Comparison of ENCODE assay signal across 20 cellular contexts in the genomic region with DNA sequence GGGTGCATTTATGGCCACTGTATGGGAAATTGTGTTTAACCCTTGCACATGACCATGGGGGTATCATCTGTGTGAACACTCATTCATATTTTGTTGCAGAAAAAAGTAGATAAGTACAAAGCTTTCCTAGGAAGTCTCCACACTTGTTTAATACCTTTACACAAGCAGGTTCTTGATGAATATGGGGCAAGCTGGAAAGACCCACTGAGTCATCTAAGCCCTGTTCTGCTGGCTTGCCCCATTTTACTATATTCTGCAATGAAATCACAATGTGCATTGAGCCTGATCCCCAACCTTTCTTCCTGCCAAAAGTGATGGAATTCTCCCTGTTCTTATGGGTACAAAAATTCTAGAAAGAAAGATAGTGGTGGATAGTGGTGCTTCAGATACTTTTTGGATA.
A peak's percentile ranks its signal among the peaks of the same experiment; 100 is the strongest.
DNase-seq lines count a peak whose midpoint lies in the region; ATAC-seq, FAIRE-seq and TF ChIP-seq lines count a peak whose summit lies in the region.
"Had no signal": no experiment of that assay in that cellular context is flagged by ENCODE, and none has a peak within 500 bp of the region (broad histone marks: within the 10 kb centered on the region; RNA-seq: fewer than 3 reads in every experiment).

No MANE protein-coding gene starts in this region.

- peaks cover 18% of the 10 kb centered on the region for H3K4me1 Mint-ChIP-seq in activated T-cell treated with anti-CD3 and anti-CD28 coated beads, Interleukin-2, amount 50 U/mL, for 24 hours (ENCODE audit: low read depth)
- H3K4me1 Mint-ChIP-seq in stimulated activated naive CD8-positive, alpha-beta T cell treated with anti-CD3 and anti-CD28 coated beads, Interleukin-15, Interleukin-2, amounts not matched to agents 100 ng/mL and 50 ng/mL, for 24 hours (ENCODE audit: low read depth) = peaks cover 17% of the 10 kb centered on the region
- H3K4me1 Mint-ChIP-seq: CD4-positive, CD25-positive, alpha-beta regulatory T cell; CD8-positive, alpha-beta memory T cell; H9 had no signal

- H3K27ac ChIP-seq in K562 (ENCODE audit: extremely low read depth, low read depth, low read length) (no peak overlapping the region), trophoblast cell (ENCODE audit: low read depth, low read length) (no peak overlapping the region)

- no peaks in the 10 kb centered on the region for H3K36me3 Mint-ChIP-seq in activated T-cell treated with anti-CD3 and anti-CD28 coated beads, Interleukin-2, amount 50 U/mL, for 24 hours (ENCODE audit: low read depth)
- no peaks in the 10 kb centered on the region for H3K36me3 Mint-ChIP-seq in stimulated activated naive CD8-positive, alpha-beta T cell treated with anti-CD3 and anti-CD28 coated beads, Interleukin-15, Interleukin-2, amounts not matched to agents 100 ng/mL and 50 ng/mL, for 24 hours (ENCODE audit: low read depth)
- H3K36me3 Mint-ChIP-seq: CD4-positive, CD25-positive, alpha-beta regulatory T cell had no signal

- CTCF ChIA-PET in K562 (lab: Yijun Ruan, JAX; ENCODE audit: low intra/inter-chr PET ratio) = no interaction called here

- H3K4me3 Mint-ChIP-seq in activated T-cell treated with anti-CD3 and anti-CD28 coated beads, Interleukin-2, amount 50 U/mL, for 24 hours = no peak overlapping the region
- no peak overlapping the region for H3K4me3 Mint-ChIP-seq in stimulated activated naive CD8-positive, alpha-beta T cell treated with anti-CD3 and anti-CD28 coated beads, Interleukin-15, Interleukin-2, amounts not matched to agents 100 ng/mL and 50 ng/mL, for 24 hours
- H3K4me3 Mint-ChIP-seq: CD4-positive, CD25-positive, alpha-beta regulatory T cell; CD8-positive, alpha-beta memory T cell; H9 had no signal

- TF ChIP-seq POLR2A in K562 (conservative IDR thresholded peaks at IDR 0.05) = no peak

- H2BK12ac ChIP-seq in trophoblast cell (ENCODE audit: low read length) = no peak overlapping the region

- TF ChIP-seq RAD21 in K562 (CRISPR knock-in tag; conservative IDR thresholded peaks at IDR 0.05 in 1 of 2, IDR thresholded peaks at IDR 0.05 in 1 of 2) = no peak

- H3K4ac ChIP-seq in trophoblast cell (ENCODE audit: low read depth, low read length) = no peak overlapping the region

- intact Hi-C loops in K562 (cut with micrococcal nuclease) = loop anchor here (10.0 kb wide), 1 partner anchor 454 kb away; no protein-coding TSS in a partner anchor

- no peak for ATAC-seq in stimulated activated naive CD8-positive, alpha-beta T cell treated with anti-CD3 and anti-CD28 coated beads, Interleukin-15, Interleukin-2, amounts not matched to agents 100 U/mL and 50 U/mL, for 24 hours
- no peak for ATAC-seq in K562

- no peaks in the 10 kb centered on the region for H4K20me1 ChIP-seq in K562 (replicated peaks; ENCODE audit: control insufficient read depth, insufficient read depth, low read length)

- H3K9me3 ChIP-seq in K562 (replicated peaks; ENCODE audit: control insufficient read depth, insufficient read depth, low read depth, low read length) (peaks cover under 1% of the 10 kb centered on the region; the same call in 1 of the 2 replicates), trophoblast cell (ENCODE audit: insufficient read depth, low read depth, low read length) (no peaks in the 10 kb centered on the region)
- H3K9me3 ChIP-seq: BE2C had no signal

- H3K27me3 ChIP-seq in K562 (ENCODE audit: control insufficient read depth in 2 of 2, insufficient read depth in 2 of 2, low read length in 2 of 2) (no peaks in the 10 kb centered on the region), trophoblast cell (ENCODE audit: insufficient read depth, low read length) (no peaks in the 10 kb centered on the region)
- H3K27me3 ChIP-seq: BE2C had no signal

- H3K23ac ChIP-seq in trophoblast cell (ENCODE audit: low read length) = no peak overlapping the region

- H3K36me3 ChIP-seq in K562 (ENCODE audit: control insufficient read depth, insufficient read depth, low read length) = no peaks in the 10 kb centered on the region
- H3K36me3 ChIP-seq in trophoblast cell (ENCODE audit: control insufficient read depth in 1 of 2, insufficient read depth in 2 of 2, low read length in 2 of 2) = peaks cover 0 to 2% of the 10 kb centered on the region in 2 experiments
- H3K36me3 ChIP-seq: BE2C had no signal

- DNase-seq in activated T-cell treated with anti-CD3 and anti-CD28 coated beads, Interleukin-2, amount 50 U/mL, for 24 hours = no peak
- no peak for DNase-seq in activated T-cell treated with anti-CD3 and anti-CD28 coated beads, Interleukin-2, amount 50 U/mL, for 1 hour
- no peak for DNase-seq in stimulated activated naive CD8-positive, alpha-beta T cell treated with anti-CD3 and anti-CD28 coated beads, Interleukin-15, Interleukin-2, amounts not matched to agents 100 U/mL and 50 U/mL, for 24 hours
- DNase-seq in K562 (ENCODE audit: extremely low read depth in 1 of 4, low spot score in 3 of 4) (no peak), retina (no peak), trophoblast cell (no peak)
- DNase-seq: BE2C; C1 segment of cervical spinal cord; CD4-positive, CD25-positive, alpha-beta regulatory T cell; CD8-positive, alpha-beta memory T cell; COR-L47; DMS 273 treated with DMSO at 0.1 percent for 48 hours; DMS53; DND-41; EL; H9 had no signal

- no peak overlapping the region for H2AK5ac ChIP-seq in trophoblast cell (ENCODE audit: low read length)

- H3K4me3 ChIP-seq in K562 (no peak overlapping the region), trophoblast cell (ENCODE audit: low read depth, low read length) (no peak overlapping the region)

- H3K4me2 ChIP-seq in K562 (ENCODE audit: insufficient read depth, low read length) (no peak overlapping the region), trophoblast cell (ENCODE audit: low read length) (no peak overlapping the region)

- H3K9me3 Mint-ChIP-seq in activated T-cell treated with anti-CD3 and anti-CD28 coated beads, Interleukin-2, amount 50 U/mL, for 24 hours = no peaks in the 10 kb centered on the region
- H3K9me3 Mint-ChIP-seq in stimulated activated naive CD8-positive, alpha-beta T cell treated with anti-CD3 and anti-CD28 coated beads, Interleukin-15, Interleukin-2, amounts not matched to agents 100 ng/mL and 50 ng/mL, for 24 hours = no peaks in the 10 kb centered on the region

- H3K27ac Mint-ChIP-seq in activated T-cell treated with anti-CD3 and anti-CD28 coated beads, Interleukin-2, amount 50 U/mL, for 24 hours = peak overlapping the region; percentile 82
- peak overlapping the region; percentile 26 for H3K27ac Mint-ChIP-seq in stimulated activated naive CD8-positive, alpha-beta T cell treated with anti-CD3 and anti-CD28 coated beads, Interleukin-15, Interleukin-2, amounts not matched to agents 100 ng/mL and 50 ng/mL, for 24 hours
- H3K27ac Mint-ChIP-seq: CD4-positive, CD25-positive, alpha-beta regulatory T cell; CD8-positive, alpha-beta memory T cell; H9 had no signal

- no peak overlapping the region for H4K12ac ChIP-seq in trophoblast cell (ENCODE audit: low read depth, low read length)

- in situ Hi-C loops in K562 (cut with MboI) = loop anchor here (10.0 kb wide), 1 partner anchor 94 kb away; no protein-coding TSS in a partner anchor

- H3K18ac ChIP-seq in trophoblast cell (ENCODE audit: low read length) = no peak overlapping the region

- POLR2A ChIA-PET in K562 (lab: Yijun Ruan, JAX) = no interaction called here

- H3K14ac ChIP-seq in trophoblast cell (ENCODE audit: low read length) = no peak overlapping the region

- peaks cover 23% of the 10 kb centered on the region for H3K27me3 Mint-ChIP-seq in activated T-cell treated with anti-CD3 and anti-CD28 coated beads, Interleukin-2, amount 50 U/mL, for 24 hours
- H3K27me3 Mint-ChIP-seq in stimulated activated naive CD8-positive, alpha-beta T cell treated with anti-CD3 and anti-CD28 coated beads, Interleukin-15, Interleukin-2, amounts not matched to agents 100 ng/mL and 50 ng/mL, for 24 hours = peaks cover 19% of the 10 kb centered on the region

- no peak for TF ChIP-seq CTCF in K562 (IDR thresholded peaks at IDR 0.05 in 2 of 3, conservative IDR thresholded peaks at IDR 0.05 in 1 of 3; ENCODE audit: insufficient read depth in 2 of 3, low read depth in 1 of 3, low read length in 3 of 3)

- H2BK120ac ChIP-seq in trophoblast cell (ENCODE audit: insufficient read depth, low read length, poor library complexity) = no peak overlapping the region

- H4K8ac ChIP-seq in trophoblast cell (ENCODE audit: low read depth, low read length) = no peak overlapping the region

- no peak overlapping the region for H2AFZ ChIP-seq in K562 (ENCODE audit: low read depth, low read length)
- H2AFZ ChIP-seq in trophoblast cell (ENCODE audit: insufficient read depth, low read length, poor library complexity) = no peak overlapping the region

- H3K79me2 ChIP-seq in K562 (ENCODE audit: control insufficient read depth, insufficient read depth, low read length) = no peaks in the 10 kb centered on the region
- no peaks in the 10 kb centered on the region for H3K79me2 ChIP-seq in trophoblast cell (ENCODE audit: control insufficient read depth, insufficient read depth, low read length, poor library complexity)

- H2BK5ac ChIP-seq in trophoblast cell (ENCODE audit: low read depth, low read length, poor library complexity) = no peak overlapping the region

- H3K4me1 ChIP-seq in K562 (replicated peaks in 1 of 2; ENCODE audit: control insufficient read depth in 2 of 2, insufficient read depth in 2 of 2, low read length in 2 of 2) (peaks cover 5 to 38% of the 10 kb centered on the region in 2 experiments), trophoblast cell (ENCODE audit: control insufficient read depth in 1 of 2, insufficient read depth in 2 of 2, low read length in 2 of 2) (peaks cover under 1% of the 10 kb centered on the region in 2 experiments)

- BruUV-seq in K562 (replicated peaks; lab: Mats Ljungman, UMichigan) = no TSS peak

- peaks cover 1% of the 10 kb centered on the region for H3K79me1 ChIP-seq in trophoblast cell (ENCODE audit: low read length)

- H3K9ac ChIP-seq in K562 (ENCODE audit: insufficient read depth in 1 of 2, low read depth in 2 of 2, low read length in 2 of 2) (no peak overlapping the region), trophoblast cell (ENCODE audit: low read length) (no peak overlapping the region)

- peaks cover 3% of the 10 kb centered on the region for H3K9me1 ChIP-seq in K562 (ENCODE audit: control insufficient read depth, insufficient read depth, low read length)

- FAIRE-seq in K562 (lab: Jason Lieb, UNC) = no peak
- FAIRE-seq: GM12891, GM19239, H1 had no signal

- no peak for TF ChIP-seq EP300 in K562 (IDR thresholded peaks at IDR 0.05; ENCODE audit: low read length)

- no peak overlapping the region for H4K91ac ChIP-seq in trophoblast cell (ENCODE audit: low read depth, low read length)
